14 cellular contexts compared by ENCODE assay signal in the genomic region with DNA sequence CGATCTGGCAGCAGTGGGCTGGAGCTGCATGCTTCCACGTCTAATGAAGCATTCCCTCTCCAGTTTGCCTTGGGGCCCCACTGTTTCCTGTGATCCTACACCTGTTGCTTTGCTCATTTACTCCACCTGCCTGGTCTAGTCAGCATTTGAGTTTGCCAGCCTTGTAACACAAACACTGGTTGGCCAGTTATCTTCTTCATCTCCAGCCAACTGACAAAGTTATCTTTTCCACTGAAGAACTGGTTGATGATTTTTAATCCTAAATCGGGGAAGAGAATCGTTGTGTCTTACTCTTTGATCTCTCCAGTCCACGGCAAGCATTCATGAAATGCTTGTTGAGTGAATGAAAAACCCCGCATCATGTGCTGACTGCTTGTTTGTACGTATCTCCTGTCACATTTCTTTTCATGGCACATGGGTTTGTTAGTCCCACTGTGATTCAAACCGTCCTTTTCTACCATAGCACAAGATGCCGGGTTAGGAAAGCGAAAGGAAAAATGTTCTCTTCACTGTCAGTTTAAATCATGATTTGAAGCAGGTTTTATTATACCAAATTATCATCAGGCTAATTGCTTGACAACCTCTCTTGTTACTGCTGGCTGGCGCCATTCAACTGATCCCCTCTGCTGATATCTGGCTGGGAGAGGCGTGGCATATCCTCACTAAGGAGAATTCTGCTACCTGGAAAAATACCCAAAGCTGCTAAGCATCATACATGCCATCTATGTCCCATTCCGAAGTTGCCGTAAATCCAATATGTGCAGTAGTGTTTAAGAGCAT.
DNase-seq lines count a peak whose midpoint lies in the region; ATAC-seq, FAIRE-seq and TF ChIP-seq lines count a peak whose summit lies in the region.
"Had no signal": no experiment of that assay in that cellular context is flagged by ENCODE, and none has a peak within 500 bp of the region (broad histone marks: within the 10 kb centered on the region; RNA-seq: fewer than 3 reads in every experiment).

No MANE protein-coding gene starts in this region.

- no peak for TF ChIP-seq POLR2A in IMR-90 (IDR thresholded peaks at IDR 0.05; ENCODE audit: low read depth, low read length)

- no peaks in the 10 kb centered on the region for H3K36me3 ChIP-seq in IMR-90 (ENCODE audit: control insufficient read depth, insufficient read depth, low read length)
- H3K36me3 ChIP-seq in bronchial epithelial cell (ENCODE audit: control insufficient read depth, insufficient read depth, low read length), result no peaks in the 10 kb centered on the region
- H3K36me3 ChIP-seq in trophoblast cell (ENCODE audit: control insufficient read depth in 1 of 2, insufficient read depth in 2 of 2, low read length in 2 of 2), result no peaks in the 10 kb centered on the region
- no peaks in the 10 kb centered on the region for H3K36me3 ChIP-seq in MG63
- H3K36me3 ChIP-seq: neutrophil had no signal

- peak overlapping the region; percentile 4; the same call in 1 of the 3 replicates for H2BK15ac ChIP-seq in IMR-90 (ENCODE audit: low read depth, low read length)

- peak overlapping the region; percentile 55 for H2BK20ac ChIP-seq in IMR-90 (ENCODE audit: low read depth, low read length)

- no TSS peak for BruUV-seq in IMR-90 (replicated peaks; lab: Mats Ljungman, UMichigan)

- peaks cover 8% of the 10 kb centered on the region; the same call in 1 of the 2 replicates for H3K9me1 ChIP-seq in IMR-90 (ENCODE audit: insufficient read depth, low read length)

- no peak overlapping the region for H3K27ac ChIP-seq in IMR-90 (ENCODE audit: insufficient read depth, low read length)
- H3K27ac ChIP-seq in trophoblast cell (ENCODE audit: low read depth, low read length), result no peak overlapping the region
- H3K27ac ChIP-seq: neutrophil had no signal

- H2AFZ ChIP-seq in IMR-90 (replicated peaks; ENCODE audit: low read length, poor library complexity), result no peak overlapping the region
- H2AFZ ChIP-seq in trophoblast cell (ENCODE audit: insufficient read depth, low read length, poor library complexity), result no peak overlapping the region

- TF ChIP-seq CTCF in IMR-90 (conservative IDR thresholded peaks at IDR 0.05; ENCODE audit: low read depth, low read length) (no peak), bronchial epithelial cell (IDR thresholded peaks at IDR 0.05; ENCODE audit: insufficient read depth, low read length, severe bottlenecking) (no peak)

- CTCF ChIA-PET in IMR-90 (lab: Yijun Ruan, JAX), result no interaction called here
- CTCF ChIA-PET in activated CD4-positive, alpha-beta memory T cell treated with anti-CD3 and anti-CD28 coated beads for 36 hours (lab: Charles Lee), result no interaction called here

- H2BK5ac ChIP-seq in IMR-90 (ENCODE audit: low read depth, low read length, poor library complexity, severe bottlenecking) (no peak overlapping the region), trophoblast cell (ENCODE audit: low read depth, low read length, poor library complexity) (no peak overlapping the region)

- no peak overlapping the region for H4K12ac ChIP-seq in trophoblast cell (ENCODE audit: low read depth, low read length)

- H3K56ac ChIP-seq in IMR-90 (ENCODE audit: extremely low read depth, insufficient read depth, low read length), result no peak overlapping the region

- H3K9me3 Mint-ChIP-seq in activated CD4-positive, alpha-beta memory T cell treated with anti-CD3 and anti-CD28 coated beads for 36 hours, result no peaks in the 10 kb centered on the region
- H3K9me3 Mint-ChIP-seq: CD4-positive, alpha-beta T cell; endodermal cell had no signal

- no peak overlapping the region for H3K4me3 Mint-ChIP-seq in T-helper 17 cell
- H3K4me3 Mint-ChIP-seq in activated CD4-positive, alpha-beta memory T cell treated with anti-CD3 and anti-CD28 coated beads for 36 hours, result no peak overlapping the region
- H3K4me3 Mint-ChIP-seq: CD4-positive, alpha-beta T cell; endodermal cell had no signal

- H3K4me1 Mint-ChIP-seq in T-helper 17 cell, result peaks cover 2% of the 10 kb centered on the region
- H3K4me1 Mint-ChIP-seq in activated CD4-positive, alpha-beta memory T cell treated with anti-CD3 and anti-CD28 coated beads for 36 hours (ENCODE audit: low read depth), result no peaks in the 10 kb centered on the region

- H3K4me1 ChIP-seq in IMR-90 (ENCODE audit: control insufficient read depth, insufficient read depth, low read length) (peaks cover 5% of the 10 kb centered on the region; the same call in 1 of the 2 replicates), trophoblast cell (ENCODE audit: control insufficient read depth in 1 of 2, insufficient read depth in 2 of 2, low read length in 2 of 2) (peaks cover 12 to 19% of the 10 kb centered on the region in 2 experiments)

- no peak overlapping the region for H3K9ac ChIP-seq in IMR-90 (ENCODE audit: low read depth, low read length)
- no peak overlapping the region for H3K9ac ChIP-seq in trophoblast cell (ENCODE audit: low read length)

- POLR2A ChIA-PET in IMR-90 (lab: Charles Lee; ENCODE audit: unreplicated experiment), result no interaction called here
- POLR2A ChIA-PET in activated CD4-positive, alpha-beta memory T cell treated with anti-CD3 and anti-CD28 coated beads for 36 hours (lab: Charles Lee), result no interaction called here

- no peaks in the 10 kb centered on the region for H3K27me3 ChIP-seq in IMR-90 (ENCODE audit: control insufficient read depth, insufficient read depth, low read length)
- H3K27me3 ChIP-seq in bronchial epithelial cell (ENCODE audit: control insufficient read depth, insufficient read depth, low read length), result no peaks in the 10 kb centered on the region
- H3K27me3 ChIP-seq in trophoblast cell (ENCODE audit: insufficient read depth, low read length), result no peaks in the 10 kb centered on the region
- H3K27me3 ChIP-seq in MG63, result no peaks in the 10 kb centered on the region

- no peak overlapping the region for H3K27ac Mint-ChIP-seq in T-helper 17 cell
- H3K27ac Mint-ChIP-seq in activated CD4-positive, alpha-beta memory T cell treated with anti-CD3 and anti-CD28 coated beads for 36 hours, result no peak overlapping the region
- H3K27ac Mint-ChIP-seq: CD4-positive, alpha-beta T cell; endodermal cell had no signal

- H3K79me2 ChIP-seq in trophoblast cell (ENCODE audit: control insufficient read depth, insufficient read depth, low read length, poor library complexity), result no peaks in the 10 kb centered on the region

- H4K20me1 ChIP-seq in IMR-90 (ENCODE audit: insufficient read depth, low read length), result no peaks in the 10 kb centered on the region

- peaks cover 2% of the 10 kb centered on the region for H3K36me3 Mint-ChIP-seq in T-helper 17 cell (ENCODE audit: low read depth)
- no peaks in the 10 kb centered on the region for H3K36me3 Mint-ChIP-seq in activated CD4-positive, alpha-beta memory T cell treated with anti-CD3 and anti-CD28 coated beads for 36 hours

- H3K27me3 Mint-ChIP-seq in T-helper 17 cell, result peaks cover 60% of the 10 kb centered on the region
- H3K27me3 Mint-ChIP-seq in activated CD4-positive, alpha-beta memory T cell treated with anti-CD3 and anti-CD28 coated beads for 36 hours, result peaks cover 29% of the 10 kb centered on the region

- H2BK120ac ChIP-seq in IMR-90 (ENCODE audit: low read depth, low read length), result no peak overlapping the region
- H2BK120ac ChIP-seq in trophoblast cell (ENCODE audit: insufficient read depth, low read length, poor library complexity), result no peak overlapping the region

- no peak for TF ChIP-seq RAD21 in IMR-90 (IDR thresholded peaks at IDR 0.05; ENCODE audit: low read length)

- H3K4me3 ChIP-seq in IMR-90 (ENCODE audit: insufficient read depth, low read depth, low read length), result no peak overlapping the region
- no peak overlapping the region for H3K4me3 ChIP-seq in bronchial epithelial cell (ENCODE audit: low read depth, low read length)
- H3K4me3 ChIP-seq in trophoblast cell (ENCODE audit: low read depth, low read length), result no peak overlapping the region
- no peak overlapping the region for H3K4me3 ChIP-seq in MG63

- dilution Hi-C loops in IMR-90 (cut with HindIII; ENCODE audit: low sequenced_read_pairs, unreplicated experiment), result no loop called here

- DNase-seq in IMR-90 (no peak), NCI-H345 (lab: John Stamatoyannopoulos, UW) (peak; percentile 79), bronchial epithelial cell (ENCODE audit: low read depth) (no peak), trophoblast cell (peak; percentile 33 to 52), T-helper 17 cell (no peak), MG63 (no peak)
- no peak for DNase-seq in activated CD4-positive, alpha-beta memory T cell treated with anti-CD3 and anti-CD28 coated beads for 36 hours
- DNase-seq: activated CD4-positive, alpha-beta T cell treated with anti-CD3 and anti-CD28 coated beads for 1 hour; CD4-positive, alpha-beta T cell; endodermal cell; stimulated activated CD4-positive, alpha-beta T cell treated with anti-CD3 and anti-CD28 coated beads, Interleukin-12 subunit alpha, Interleukin-12 subunit beta, amount 100 ng/mL, for 4 hours; SW 1271 had no signal

- H3K4me2 ChIP-seq in IMR-90 (ENCODE audit: low read depth, low read length), result peak overlapping the region; percentile 13; the same call in 1 of the 2 replicates
- peak overlapping the region; percentile 22 for H3K4me2 ChIP-seq in trophoblast cell (ENCODE audit: low read length)

- intact Hi-C loops in IMR-90 (cut with micrococcal nuclease), result no loop called here
- intact Hi-C loops in activated CD4-positive, alpha-beta memory T cell treated with anti-CD3 and anti-CD28 coated beads for 36 hours (cut with micrococcal nuclease), result no loop called here

- H2AK5ac ChIP-seq in IMR-90 (ENCODE audit: low read depth, low read length) (peak overlapping the region; percentile 20; the same call in 1 of the 2 replicates), trophoblast cell (ENCODE audit: low read length) (no peak overlapping the region)

- H3K23ac ChIP-seq in IMR-90 (ENCODE audit: low read depth, low read length), result no peak overlapping the region
- H3K23ac ChIP-seq in trophoblast cell (ENCODE audit: low read length), result no peak overlapping the region

- no peak overlapping the region for H4K91ac ChIP-seq in IMR-90 (ENCODE audit: insufficient read depth, low read depth, low read length)
- H4K91ac ChIP-seq in trophoblast cell (ENCODE audit: low read depth, low read length), result no peak overlapping the region

- 74% methylated on average over 6 of the region's 14 CpGs; no CpG with 5 or more reads in 1 of the 2 experiments for WGBS in IMR-90 (ENCODE audit: extremely low coverage in 2 of 2, insufficient read length in 1 of 2), 2 experiments
- no CpG with 5 or more reads among the region's 14 CpGs for WGBS in trophoblast cell (ENCODE audit: extremely low coverage, insufficient coverage, insufficient read length)

- no peak overlapping the region for H4K8ac ChIP-seq in IMR-90 (ENCODE audit: low read depth in 2 of 2, low read length in 2 of 2)
- H4K8ac ChIP-seq in trophoblast cell (ENCODE audit: low read depth, low read length), result no peak overlapping the region

- no peak overlapping the region for H3K4ac ChIP-seq in IMR-90 (ENCODE audit: low read depth, low read length)
- H3K4ac ChIP-seq in trophoblast cell (ENCODE audit: low read depth, low read length), result no peak overlapping the region

- FAIRE-seq in bronchial epithelial cell (lab: Jason Lieb, UNC), result peak; percentile 88

- no peak overlapping the region; the same call in 1 of the 2 replicates for H3K14ac ChIP-seq in IMR-90 (replicated peaks; ENCODE audit: low read depth, low read length)
- H3K14ac ChIP-seq in trophoblast cell (ENCODE audit: low read length), result no peak overlapping the region

- H3K18ac ChIP-seq in IMR-90 (ENCODE audit: low read depth, low read length) (no peak overlapping the region), trophoblast cell (ENCODE audit: low read length) (no peak overlapping the region)

- no peak overlapping the region for H2AK9ac ChIP-seq in IMR-90 (replicated peaks; ENCODE audit: low read depth, low read length, poor library complexity)

- H3K9me3 ChIP-seq in IMR-90 (ENCODE audit: control insufficient read depth, insufficient read depth, low read length) (no peaks in the 10 kb centered on the region), trophoblast cell (ENCODE audit: insufficient read depth, low read depth, low read length) (no peaks in the 10 kb centered on the region), T-helper 17 cell (ENCODE audit: control insufficient read depth, low read length, poor library complexity, severe bottlenecking) (no peaks in the 10 kb centered on the region), MG63 (no peaks in the 10 kb centered on the region)
- H3K9me3 ChIP-seq: neutrophil had no signal

- no peak overlapping the region for H2BK12ac ChIP-seq in trophoblast cell (ENCODE audit: low read length)

- in situ Hi-C loops in IMR-90 (cut with MboI; ENCODE audit: low sequenced_read_pairs), result no loop called here

- ATAC-seq in IMR-90 (ENCODE audit: low read depth) (no peak), T-helper 17 cell (no peak), HG03196 (IDR thresholded peaks at IDR 0.05; ENCODE audit: unreplicated experiment) (no peak)

- H3K79me1 ChIP-seq in IMR-90 (ENCODE audit: low read depth in 1 of 2, low read length in 2 of 2), result no peaks in the 10 kb centered on the region
- H3K79me1 ChIP-seq in trophoblast cell (ENCODE audit: low read length), result peaks cover 8% of the 10 kb centered on the region

- no peak overlapping the region for H4K5ac ChIP-seq in IMR-90 (ENCODE audit: low read depth, low read length)

Comparison
In these comparisons a context has a peak if more than half of its experiments do, and no peak if none do; other contexts are left out.
1. DNase-seq: peak in NCI-H345 (single experiment) and trophoblast cell (2 of 2); none in IMR-90 (single experiment), bronchial epithelial cell (single experiment), T-helper 17 cell (0 of 3), MG63 (single experiment) and activated CD4-positive, alpha-beta memory T cell treated with anti-CD3 and anti-CD28 coated beads for 36 hours (single experiment).